1 cellular context compared by ENCODE assay signal in genomic region chr4:159307929-159308328, GRCh38.
TF ChIP-seq lines count a peak whose summit lies in the region.

No MANE protein-coding gene starts in this region.

TF ChIP-seq in IMR-90, 13 proteins besides CTCF, POLR2A, EP300 and RAD21:
- TF ChIP-seq CEBPB (IDR thresholded peaks at IDR 0.05; ENCODE audit: low read depth, low read length) (no peak), CHD1 (IDR thresholded peaks at IDR 0.05; ENCODE audit: low read depth, low read length) (no peak), RFX5 (IDR thresholded peaks at IDR 0.05; ENCODE audit: low read depth, low read length) (no peak), RCOR1 (IDR thresholded peaks at IDR 0.05; ENCODE audit: insufficient replicate concordance, low read length) (no peak), BHLHE40 (IDR thresholded peaks at IDR 0.05; ENCODE audit: low read depth, low read length) (no peak), SMC3 (IDR thresholded peaks at IDR 0.05; ENCODE audit: low read depth, low read length) (no peak)
- TF ChIP-seq, protein P1, sequence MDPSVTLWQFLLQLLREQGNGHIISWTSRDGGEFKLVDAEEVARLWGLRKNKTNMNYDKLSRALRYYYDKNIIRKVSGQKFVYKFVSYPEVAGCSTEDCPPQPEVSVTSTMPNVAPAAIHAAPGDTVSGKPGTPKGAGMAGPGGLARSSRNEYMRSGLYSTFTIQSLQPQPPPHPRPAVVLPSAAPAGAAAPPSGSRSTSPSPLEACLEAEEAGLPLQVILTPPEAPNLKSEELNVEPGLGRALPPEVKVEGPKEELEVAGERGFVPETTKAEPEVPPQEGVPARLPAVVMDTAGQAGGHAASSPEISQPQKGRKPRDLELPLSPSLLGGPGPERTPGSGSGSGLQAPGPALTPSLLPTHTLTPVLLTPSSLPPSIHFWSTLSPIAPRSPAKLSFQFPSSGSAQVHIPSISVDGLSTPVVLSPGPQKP (IDR thresholded peaks at IDR 0.05; ENCODE audit: borderline replicate concordance, low read depth, low read length) = no peak
